ENCODE assay signal across 9 cellular contexts in the genomic region with DNA sequence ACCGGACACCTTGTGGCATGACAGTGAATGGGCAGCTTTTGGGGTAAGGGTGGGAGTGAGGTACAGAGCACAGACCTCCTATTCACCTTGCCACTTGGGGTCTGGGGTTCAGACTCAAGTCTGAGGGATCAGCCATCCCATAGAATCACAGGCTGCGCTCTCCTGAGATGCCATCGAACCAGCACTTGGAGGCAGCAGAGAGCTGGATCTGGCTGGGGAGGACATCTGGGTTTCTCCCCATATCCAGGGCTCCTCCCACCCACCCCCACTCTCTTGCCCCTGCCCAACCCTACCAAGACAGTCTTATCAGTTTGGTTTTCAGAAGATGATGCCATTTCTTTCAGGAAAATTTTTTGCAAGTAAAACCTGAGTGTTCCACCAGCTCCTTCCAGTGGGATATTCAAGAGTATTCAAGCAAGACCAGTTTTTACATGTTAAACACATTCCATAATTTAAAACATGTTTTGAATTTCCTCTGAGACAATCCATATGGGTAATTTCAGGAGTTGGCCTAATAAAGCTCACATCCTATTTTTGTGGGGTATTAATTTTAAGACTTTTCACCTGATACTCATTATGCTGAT. TPM values are rescaled to one million over a fixed set of nuclear protein-coding genes. Genes with fewer than 3 reads are reported as not detected.
DNase-seq lines count a peak whose midpoint lies in the region; ATAC-seq, FAIRE-seq and TF ChIP-seq lines count a peak whose summit lies in the region.
"Had no signal": no experiment of that assay in that cellular context is flagged by ENCODE, and none has a peak within 500 bp of the region (broad histone marks: within the 10 kb centered on the region; RNA-seq: fewer than 3 reads in every experiment).

No MANE protein-coding gene starts in this region.

- no peak overlapping the region for H3K4me3 Mint-ChIP-seq in stimulated activated effector memory CD8-positive, alpha-beta T cell treated with anti-CD3 and anti-CD28 coated beads, Interleukin-12 subunit alpha, Interleukin-12 subunit beta, amount 100 ng/mL, for 72 hours
- H3K4me3 Mint-ChIP-seq in T-cell: no peak overlapping the region
- H3K4me3 Mint-ChIP-seq: activated naive CD4-positive, alpha-beta T cell treated with anti-CD3 and anti-CD28 coated beads, Interleukin-2, amount 50 U/mL, for 24 hours had no signal

- no peaks in the 10 kb centered on the region for H4K20me1 ChIP-seq in mammary epithelial cell (ENCODE audit: insufficient read depth, low read length)

- dilution Hi-C loops in mammary epithelial cell (cut with HindIII; ENCODE audit: low sequenced_read_pairs): no loop called here

- H3K27me3 ChIP-seq in Panc1 (ENCODE audit: control insufficient read depth, insufficient read depth, low read length) (no peaks in the 10 kb centered on the region), mammary epithelial cell (ENCODE audit: insufficient read depth, low read length) (no peaks in the 10 kb centered on the region)

- POLR2A ChIA-PET in Panc1 (lab: Charles Lee) (no interaction called here), T-cell (lab: Charles Lee) (interaction anchor here (0.6 to 0.7 kb wide), 2 partner anchors 320 to 475 kb away, joined by 3 to 5 read pairs; no protein-coding TSS in a partner anchor)

- H3K9me3 ChIP-seq in Panc1 (ENCODE audit: control insufficient read depth, insufficient read depth, low read depth, low read length) (no peaks in the 10 kb centered on the region), mammary epithelial cell (replicated peaks; ENCODE audit: insufficient read depth, low read length) (no peaks in the 10 kb centered on the region), kidney (ENCODE audit: control insufficient read depth in 1 of 2, low read length in 2 of 2) (no peaks in the 10 kb centered on the region)

- no peak overlapping the region for H2AFZ ChIP-seq in mammary epithelial cell (ENCODE audit: low read depth, low read length)

- in situ Hi-C loops in Panc1 (cut with HindIII; ENCODE audit: low pct_unique_long_range_greater_than_20kb, low sequenced_read_pairs): no loop called here
- in situ Hi-C loops in mammary epithelial cell (cut with MboI; ENCODE audit: low sequenced_read_pairs in 2 of 2): no loop called here

- H3K36me3 ChIP-seq in Panc1 (ENCODE audit: control insufficient read depth, insufficient read depth, low read length) (no peaks in the 10 kb centered on the region), mammary epithelial cell (ENCODE audit: insufficient read depth, low read length) (no peaks in the 10 kb centered on the region), kidney (ENCODE audit: control insufficient read depth in 1 of 2, insufficient read depth in 2 of 2, low read length in 2 of 2) (no peaks in the 10 kb centered on the region)

- H3K27me3 Mint-ChIP-seq in T-cell: no peaks in the 10 kb centered on the region
- H3K27me3 Mint-ChIP-seq: activated naive CD4-positive, alpha-beta T cell treated with anti-CD3 and anti-CD28 coated beads, Interleukin-2, amount 50 U/mL, for 24 hours had no signal

- CTCF ChIA-PET in Panc1 (lab: Charles Lee): interaction anchor here (0.6 to 2.3 kb wide), 8 partner anchors 11 to 109 kb away, joined by 3 to 15 read pairs (median 3); no protein-coding TSS in a partner anchor
- CTCF ChIA-PET in mammary epithelial cell (lab: Charles Lee; ENCODE audit: low non-redundant PET): interaction anchor here (0.6 to 1.2 kb wide), 5 partner anchors 38 to 1466 kb away, joined by 3 to 22 read pairs (median 4); no protein-coding TSS in a partner anchor
- CTCF ChIA-PET in T-cell (lab: Charles Lee): interaction anchor here (0.5 to 1.0 kb wide), 5 partner anchors 13 to 756 kb away, joined by 3 to 5 read pairs (median 3); no protein-coding TSS in a partner anchor

- TF ChIP-seq CTCF in Panc1 (IDR thresholded peaks at IDR 0.05) (peak; percentile 88), mammary epithelial cell (conservative IDR thresholded peaks at IDR 0.05 in 1 of 2, IDR thresholded peaks at IDR 0.05 in 1 of 2; ENCODE audit: extremely low read depth in 1 of 2, insufficient read depth in 1 of 2, low read depth in 1 of 2, low read length in 2 of 2) (peak; percentile 66 to 87), kidney (IDR thresholded peaks at IDR 0.05; ENCODE audit: borderline replicate concordance, extremely low read depth, insufficient read depth) (peak; percentile 66)

- H3K27ac ChIP-seq in Panc1 (ENCODE audit: low read length) (no peak overlapping the region), mammary epithelial cell (ENCODE audit: insufficient read depth, low read depth, low read length) (no peak overlapping the region), kidney (ENCODE audit: low read depth in 2 of 2, low read length in 2 of 2) (no peak overlapping the region)

- H3K4me2 ChIP-seq in mammary epithelial cell (ENCODE audit: insufficient read depth, low read depth, low read length): no peak overlapping the region

- BruUV-seq in Panc1 (replicated peaks; lab: Mats Ljungman, UMichigan) (no TSS peak), mammary epithelial cell (replicated peaks; lab: Mats Ljungman, UMichigan) (no TSS peak)

- H3K9ac ChIP-seq in mammary epithelial cell (ENCODE audit: insufficient read depth, low read length) (no peak overlapping the region), kidney (ENCODE audit: low read length in 2 of 2) (no peak overlapping the region)

- H3K27ac Mint-ChIP-seq in stimulated activated effector memory CD8-positive, alpha-beta T cell treated with anti-CD3 and anti-CD28 coated beads, Interleukin-12 subunit alpha, Interleukin-12 subunit beta, amount 100 ng/mL, for 72 hours: no peak overlapping the region
- H3K27ac Mint-ChIP-seq in T-cell: no peak overlapping the region
- H3K27ac Mint-ChIP-seq: activated naive CD4-positive, alpha-beta T cell treated with anti-CD3 and anti-CD28 coated beads, Interleukin-2, amount 50 U/mL, for 24 hours had no signal

- H3K9me3 Mint-ChIP-seq in stimulated activated effector memory CD8-positive, alpha-beta T cell treated with anti-CD3 and anti-CD28 coated beads, Interleukin-12 subunit alpha, Interleukin-12 subunit beta, amount 100 ng/mL, for 72 hours: no peaks in the 10 kb centered on the region
- no peaks in the 10 kb centered on the region for H3K9me3 Mint-ChIP-seq in T-cell
- H3K9me3 Mint-ChIP-seq: activated naive CD4-positive, alpha-beta T cell treated with anti-CD3 and anti-CD28 coated beads, Interleukin-2, amount 50 U/mL, for 24 hours had no signal

- no peak for FAIRE-seq in kidney (lab: Jason Lieb, UNC)

- peaks cover 2% of the 10 kb centered on the region for H3K4me1 Mint-ChIP-seq in stimulated activated effector memory CD8-positive, alpha-beta T cell treated with anti-CD3 and anti-CD28 coated beads, Interleukin-12 subunit alpha, Interleukin-12 subunit beta, amount 100 ng/mL, for 72 hours
- peaks cover 0 to 2% (median under 1%) of the 10 kb centered on the region in 3 donors for H3K4me1 Mint-ChIP-seq in T-cell

- no peaks in the 10 kb centered on the region for H3K79me2 ChIP-seq in mammary epithelial cell (ENCODE audit: insufficient read depth, low read length)

- no CpG with 5 or more reads among the region's 3 CpGs for WGBS in mammary epithelial cell (ENCODE audit: low coverage, missing lambda C conversion rate)

- H3K4me1 ChIP-seq in Panc1 (ENCODE audit: control insufficient read depth, insufficient read depth, low read length) (no peaks in the 10 kb centered on the region), mammary epithelial cell (ENCODE audit: insufficient read depth, low read length) (no peaks in the 10 kb centered on the region), kidney (ENCODE audit: control insufficient read depth in 1 of 2, insufficient read depth in 1 of 2, low read depth in 1 of 2, low read length in 2 of 2) (no peaks in the 10 kb centered on the region)

- ATAC-seq in HG03342 (IDR thresholded peaks at IDR 0.05; ENCODE audit: unreplicated experiment): peak; percentile 58
- peak; percentile 94 for ATAC-seq in Panc1
- ATAC-seq in stimulated activated effector memory CD8-positive, alpha-beta T cell treated with anti-CD3 and anti-CD28 coated beads, Interleukin-12 subunit alpha, Interleukin-12 subunit beta, amount 100 ng/mL, for 72 hours: peak; percentile 75
- no peak for ATAC-seq in T-cell (replicated peaks in 1 of 4)
- no peak for ATAC-seq in HG02759 (IDR thresholded peaks at IDR 0.05; ENCODE audit: unreplicated experiment)

- H3K4me3 ChIP-seq in Panc1 (ENCODE audit: low read depth in 2 of 2, low read length in 2 of 2) (no peak overlapping the region), mammary epithelial cell (replicated peaks in 1 of 3; ENCODE audit: insufficient read depth in 1 of 3, low read depth in 2 of 3, low read length in 3 of 3) (no peak overlapping the region), kidney (ENCODE audit: low read length in 2 of 2) (no peak overlapping the region)

- DNase-seq in EH (ENCODE audit: low read depth): peak; percentile 68
- DNase-seq in Panc1 (ENCODE audit: low read depth, low spot score): peak; percentile 53
- peak; percentile 33 for DNase-seq in mammary epithelial cell
- DNase-seq in kidney: no peak
- DNase-seq in stimulated activated effector memory CD8-positive, alpha-beta T cell treated with anti-CD3 and anti-CD28 coated beads, Interleukin-12 subunit alpha, Interleukin-12 subunit beta, amount 100 ng/mL, for 72 hours (ENCODE audit: low spot score in 2 of 2): peak in 1 of 2 donors; percentile 55
- DNase-seq in T-cell: no peak

- no peaks in the 10 kb centered on the region for H3K36me3 Mint-ChIP-seq in stimulated activated effector memory CD8-positive, alpha-beta T cell treated with anti-CD3 and anti-CD28 coated beads, Interleukin-12 subunit alpha, Interleukin-12 subunit beta, amount 100 ng/mL, for 72 hours
- H3K36me3 Mint-ChIP-seq in T-cell: no peaks in the 10 kb centered on the region
- H3K36me3 Mint-ChIP-seq: activated naive CD4-positive, alpha-beta T cell treated with anti-CD3 and anti-CD28 coated beads, Interleukin-2, amount 50 U/mL, for 24 hours had no signal

- intact Hi-C loops in Panc1 (cut with micrococcal nuclease; ENCODE audit: unreplicated experiment) (loop anchor here (1.0 kb wide), 1 partner anchor 38 kb away; no protein-coding TSS in a partner anchor), mammary epithelial cell (cut with micrococcal nuclease) (loop anchor here (1.0 kb wide), 3 partner anchors 38 to 152 kb away; no protein-coding TSS in a partner anchor), kidney (cut with DNase I) (no loop called here)

RNA-seq across cellular contexts. Expression of a gene that starts 29.2 kb away (rescaled TPM):
- total RNA-seq in Panc1 (2021; ENCODE audit: unreplicated experiment): not detected
- polyA plus RNA-seq in Panc1 (2012; ENCODE audit: insufficient read length): not detected
- not detected for total RNA-seq in mammary epithelial cell
- polyA plus RNA-seq in mammary epithelial cell: not detected
- not detected for polyA minus RNA-seq in mammary epithelial cell
- total RNA-seq in kidney: not detected
- polyA plus RNA-seq in kidney (ENCODE audit: insufficient read depth, low read depth, low replicate concordance): not detected
- total RNA-seq in T-cell: not detected

RNA-seq across cellular contexts. Expression of a gene that starts 33.2 kb away (rescaled TPM):
- total RNA-seq in Panc1 (2021; ENCODE audit: unreplicated experiment): 0.28 TPM
- polyA plus RNA-seq in Panc1 (2012; ENCODE audit: insufficient read length): 0.62 TPM
- total RNA-seq in mammary epithelial cell: not detected
- not detected for polyA plus RNA-seq in mammary epithelial cell
- polyA minus RNA-seq in mammary epithelial cell: not detected
- total RNA-seq in kidney: 0.94 TPM
- 1.3 TPM for polyA plus RNA-seq in kidney (ENCODE audit: insufficient read depth, low read depth, low replicate concordance)
- 1 to 10 TPM in 2 of 5 donors, under 1 TPM in 3; 0.62 to 3.0 (median 0.70) TPM for total RNA-seq in T-cell

Comparison
In these comparisons a context has a peak if more than half of its experiments do, and no peak if none do; other contexts are left out.
1. DNase-seq: peak in EH (single experiment), Panc1 (single experiment) and mammary epithelial cell (single experiment); none in kidney (single experiment) and T-cell (0 of 34).
2. ATAC-seq: peak in HG03342 (single experiment), Panc1 (single experiment) and stimulated activated effector memory CD8-positive, alpha-beta T cell treated with anti-CD3 and anti-CD28 coated beads, Interleukin-12 subunit alpha, Interleukin-12 subunit beta, amount 100 ng/mL, for 72 hours (single experiment); none in T-cell (0 of 4) and HG02759 (single experiment).
3. Peak in every context shown above with its lines, with median percentiles within 50 percentile points of each other: CTCF ChIP-seq.